ENCODE assay signal across 20 cellular contexts in the genomic region with DNA sequence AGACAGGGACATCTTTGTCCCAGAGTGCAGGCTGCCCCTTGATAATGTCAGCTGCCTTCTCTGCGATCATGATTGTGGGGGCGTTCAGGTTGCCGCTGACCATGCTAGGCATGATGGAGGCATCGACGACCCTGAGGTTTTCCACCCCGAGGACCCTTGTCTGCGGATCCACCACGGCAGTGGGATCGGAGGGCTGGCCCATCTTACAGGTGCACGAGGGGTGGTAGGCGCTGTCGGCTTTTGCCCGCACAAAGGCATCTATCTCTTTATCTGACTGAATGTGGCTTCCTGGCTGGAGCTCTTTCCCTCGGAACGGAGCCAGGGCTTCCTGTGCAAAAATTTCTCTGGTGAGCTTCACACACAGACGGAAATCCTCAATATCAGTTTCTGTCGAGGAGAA. TPM values are rescaled to one million over a fixed set of nuclear protein-coding genes. Genes with fewer than 3 reads are reported as not detected.
DNase-seq lines count a peak whose midpoint lies in the region; ATAC-seq and TF ChIP-seq lines count a peak whose summit lies in the region.
"Had no signal": no experiment of that assay in that cellular context is flagged by ENCODE, and none has a peak within 500 bp of the region (broad histone marks: within the 10 kb centered on the region; RNA-seq: fewer than 3 reads in every experiment).

No MANE protein-coding gene starts in this region.

- ATAC-seq in left lobe of liver, result no peak
- no peak for ATAC-seq in GM19397 (IDR thresholded peaks at IDR 0.05; ENCODE audit: unreplicated experiment)
- ATAC-seq: Right ventricle myocardium inferior had no signal

- TF ChIP-seq POLR2A in suprapubic skin (IDR thresholded peaks at IDR 0.05), result no peak

- H3K27me3 ChIP-seq in suprapubic skin (no peaks in the 10 kb centered on the region), endodermal cell (ENCODE audit: control insufficient read depth, insufficient read depth, low read length, poor library complexity, severe bottlenecking) (no peaks in the 10 kb centered on the region)
- H3K27me3 ChIP-seq: Peyer's patch had no signal

- H3K9me3 ChIP-seq in suprapubic skin (no peaks in the 10 kb centered on the region), endodermal cell (ENCODE audit: control insufficient read depth, low read length) (no peaks in the 10 kb centered on the region)
- H3K9me3 ChIP-seq: Caco-2, Peyer's patch had no signal

- no peaks in the 10 kb centered on the region for H3K4me1 Mint-ChIP-seq in endodermal cell
- H3K4me1 Mint-ChIP-seq: B cell; CD4-positive, CD25-positive, alpha-beta regulatory T cell had no signal

- no peak overlapping the region for H3K27ac Mint-ChIP-seq in endodermal cell
- H3K27ac Mint-ChIP-seq: B cell; CD4-positive, CD25-positive, alpha-beta regulatory T cell; HFFc6 had no signal

- TF ChIP-seq EP300 in suprapubic skin (IDR thresholded peaks at IDR 0.05), result no peak

- DNase-seq in Jurkat, Clone E6-1 (ENCODE audit: low read depth, low spot score), result peak; percentile 66
- DNase-seq in left lobe of liver (ENCODE audit: low spot score), result peak; percentile 42
- DNase-seq in suprapubic skin (ENCODE audit: low spot score in 2 of 2), result peak; percentile 55 to 77
- no peak for DNase-seq in endodermal cell
- no peak for DNase-seq in MV-4-11 (lab: John Stamatoyannopoulos, UW)
- DNase-seq: Caco-2; CD4-positive, CD25-positive, alpha-beta regulatory T cell; DMS153; HFFc6; KG1; NCI-H1048; NCI-H146; NCI-H2081 treated with DMSO at 0.1 percent for 48 hours; NCI-H524 treated with DMSO at 0.1 percent for 48 hours; Peyer's patch had no signal

- H3K27ac ChIP-seq in angular gyrus (ENCODE audit: low read depth, low read length), result peak overlapping the region; percentile 24
- no peak overlapping the region for H3K27ac ChIP-seq in suprapubic skin
- no peak overlapping the region for H3K27ac ChIP-seq in endodermal cell (ENCODE audit: low read depth, low read length)
- H3K27ac ChIP-seq: Peyer's patch had no signal

- TF ChIP-seq CTCF in suprapubic skin (IDR thresholded peaks at IDR 0.05), result no peak
- TF ChIP-seq CTCF in endodermal cell (conservative IDR thresholded peaks at IDR 0.05), result no peak

- H3K36me3 Mint-ChIP-seq in endodermal cell (ENCODE audit: low read depth), result peaks cover 9% of the 10 kb centered on the region
- H3K36me3 Mint-ChIP-seq: CD4-positive, CD25-positive, alpha-beta regulatory T cell had no signal

- H3K9ac ChIP-seq in endodermal cell (ENCODE audit: extremely low read depth, low read length, poor library complexity, severe bottlenecking), result no peak overlapping the region

- H3K4me3 Mint-ChIP-seq in endodermal cell, result no peak overlapping the region
- H3K4me3 Mint-ChIP-seq: B cell; CD4-positive, CD25-positive, alpha-beta regulatory T cell; HFFc6 had no signal

- peaks cover 5% of the 10 kb centered on the region for H3K36me3 ChIP-seq in suprapubic skin
- peaks cover 23% of the 10 kb centered on the region for H3K36me3 ChIP-seq in endodermal cell (ENCODE audit: control insufficient read depth, insufficient read depth, low read length)

- H3K4me1 ChIP-seq in suprapubic skin, result no peaks in the 10 kb centered on the region
- H3K4me1 ChIP-seq in endodermal cell (ENCODE audit: control insufficient read depth, insufficient read depth, low read length), result no peaks in the 10 kb centered on the region
- H3K4me1 ChIP-seq: Caco-2, Peyer's patch had no signal

- peak overlapping the region; percentile 18; the same call in 1 of the 2 replicates for H3K4me3 ChIP-seq in Jurkat, Clone E6-1 (ENCODE audit: low read length)
- H3K4me3 ChIP-seq in suprapubic skin (no peak overlapping the region), endodermal cell (ENCODE audit: low read length) (no peak overlapping the region)
- H3K4me3 ChIP-seq: Peyer's patch had no signal

- no peaks in the 10 kb centered on the region for H3K27me3 Mint-ChIP-seq in endodermal cell (ENCODE audit: insufficient read depth)
- H3K27me3 Mint-ChIP-seq: B cell had no signal

- 92% methylated on average over 10 of the region's 17 CpGs for WGBS in suprapubic skin
- WGBS in endodermal cell (ENCODE audit: insufficient coverage in 1 of 2, insufficient read length in 1 of 2), 2 experiments, result 94 to 98% methylated on average over 16 to 17 of the region's 17 CpGs

- H3K9me3 Mint-ChIP-seq in endodermal cell, result no peaks in the 10 kb centered on the region
- H3K9me3 Mint-ChIP-seq: HFFc6 had no signal

RNA-seq across cellular contexts. Expression of a gene that starts 28.4 kb away (rescaled TPM):
- not detected for polyA plus RNA-seq in Jurkat, Clone E6-1 (2012; ENCODE audit: insufficient read depth, insufficient read length)
- 44.7 TPM for total RNA-seq in left lobe of liver
- 10 to 100 TPM in 2 of 4 donors, 1 to 10 TPM in 2; 6.0 to 26.4 (median 9.3) TPM for total RNA-seq in suprapubic skin
- 10 to 100 TPM; 12.7 to 21.4 TPM for total RNA-seq in endodermal cell
- 2.0 TPM for polyA plus RNA-seq in endodermal cell (2013, experiment 1 of 2)
- polyA plus RNA-seq in endodermal cell (2013, experiment 2 of 2), result 3.1 TPM
- total RNA-seq: HFFc6 had no signal

RNA-seq across cellular contexts. Expression of a gene that starts 28.6 kb away (rescaled TPM):
- not detected for polyA plus RNA-seq in Jurkat, Clone E6-1 (2012; ENCODE audit: insufficient read depth, insufficient read length)
- total RNA-seq in left lobe of liver, result 23.2 TPM
- 1 to 10 TPM; 1.7 to 5.1 (median 2.2) TPM for total RNA-seq in suprapubic skin
- 1 to 10 TPM; 6.2 to 8.4 TPM for total RNA-seq in endodermal cell
- 3.3 TPM for polyA plus RNA-seq in endodermal cell (2013, experiment 1 of 2)
- polyA plus RNA-seq in endodermal cell (2013, experiment 2 of 2), result 3.5 TPM
- total RNA-seq: HFFc6 had no signal
- polyA plus RNA-seq: AG04450 had no signal

Comparison
In these comparisons a context has a peak if more than half of its experiments do, and no peak if none do; other contexts are left out.
1. DNase-seq: peak in Jurkat, Clone E6-1 (single experiment), left lobe of liver (single experiment) and suprapubic skin (2 of 2); none in endodermal cell (single experiment) and MV-4-11 (single experiment).